In the genomic region with DNA sequence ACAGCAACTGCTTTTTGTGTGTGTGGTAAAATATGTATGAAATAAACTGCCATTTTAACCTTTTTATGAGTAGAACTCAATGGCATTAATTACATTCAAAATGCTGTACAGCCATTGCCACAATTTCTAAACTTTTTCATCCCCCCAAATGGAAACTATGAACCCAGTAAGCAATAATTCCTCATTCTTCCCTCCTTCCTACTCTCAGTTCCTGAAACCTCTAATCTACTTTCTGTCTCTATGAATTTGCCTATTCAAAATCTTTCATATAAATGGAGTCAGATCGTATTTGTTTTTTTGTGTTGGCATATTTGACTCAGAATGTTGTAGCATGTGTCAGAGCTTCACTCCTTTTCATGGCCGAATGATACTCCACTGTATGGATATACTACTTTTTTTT, we compare ENCODE assay signal across 16 cellular contexts. TPM values are rescaled to one million over a fixed set of nuclear protein-coding genes. Genes with fewer than 3 reads are reported as not detected.
DNase-seq lines count a peak whose midpoint lies in the region; ATAC-seq and TF ChIP-seq lines count a peak whose summit lies in the region.
"Had no signal": no experiment of that assay in that cellular context is flagged by ENCODE, and none has a peak within 500 bp of the region (broad histone marks: within the 10 kb centered on the region; RNA-seq: fewer than 3 reads in every experiment).

No MANE protein-coding gene starts in this region.

- no peak for DNase-seq in CD14-positive monocyte (ENCODE audit: low spot score)
- peak; percentile 83 for DNase-seq in NCI-H526 treated with DMSO at 0.1 percent for 48 hours (lab: John Stamatoyannopoulos, UW)
- DNase-seq in activated B cell treated with CpG ODN at 0.5 μM for 24 hours, result no peak
- no peak for DNase-seq in NCI-H510A treated with DMSO at 0.1 percent for 48 hours (lab: John Stamatoyannopoulos, UW)
- no peak for DNase-seq in medulla oblongata (ENCODE audit: extremely low spot score)
- DNase-seq in GM03348 (ENCODE audit: low spot score), result no peak
- DNase-seq: ACHN; CD8-positive, alpha-beta memory T cell; NCI-H1092; NCI-H1694; NCI-H345; NCI-H774; PC-3; T-cell had no signal

- no peak overlapping the region for H3K4me3 ChIP-seq in HEK293 (ENCODE audit: low read depth, low read length)

- H3K9me3 ChIP-seq in HEK293 (ENCODE audit: control insufficient read depth, insufficient read depth, low read depth, low read length), result no peaks in the 10 kb centered on the region

- H3K4me3 Mint-ChIP-seq in CD14-positive monocyte (peak overlapping the region in 1 of 2 donors; percentile 40), activated B cell treated with CpG ODN at 0.5 μM for 24 hours (no peak overlapping the region)
- H3K4me3 Mint-ChIP-seq: CD8-positive, alpha-beta memory T cell had no signal

- peaks cover 0 to 2% (median 0%) of the 10 kb centered on the region in 7 donors for H3K9me3 Mint-ChIP-seq in CD14-positive monocyte
- no peaks in the 10 kb centered on the region for H3K9me3 Mint-ChIP-seq in activated B cell treated with CpG ODN at 0.5 μM for 24 hours
- H3K9me3 Mint-ChIP-seq: CD8-positive, alpha-beta memory T cell; T-cell had no signal

- no peak overlapping the region for H3K27ac ChIP-seq in HEK293 (ENCODE audit: extremely low read depth, low read depth, low read length)

- intact Hi-C loops in CD14-positive monocyte (cut with micrococcal nuclease), result loop anchor here (10.0 kb wide), 2 partner anchors 53 to 173 kb away; partner anchors contain the start of gene FES (in 1 of the 2)
- intact Hi-C loops in activated B cell treated with CpG ODN at 0.5 μM for 24 hours (cut with micrococcal nuclease), result no loop called here

- CTCF ChIA-PET in HEK293 (lab: Yijun Ruan, JAX) (interaction anchor here (0.7 kb wide), 1 partner anchor 23 kb away, joined by 3 read pairs; no protein-coding TSS in a partner anchor), activated B cell treated with CpG ODN at 0.5 μM for 24 hours (lab: Charles Lee) (interaction anchor here (0.7 kb wide), 1 partner anchor 71 kb away, joined by 3 read pairs; no protein-coding TSS in a partner anchor)

- ATAC-seq in activated B cell treated with CpG ODN at 0.5 μM for 24 hours (ENCODE audit: low read depth) (no peak), HG03442 (IDR thresholded peaks at IDR 0.05; ENCODE audit: unreplicated experiment) (no peak)
- ATAC-seq: PC-3, T-cell had no signal

- TF ChIP-seq CTCF in CD14-positive monocyte (IDR thresholded peaks at IDR 0.05) (no peak), HEK293 (tag by site-specific recombination; IDR thresholded peaks at IDR 0.05) (no peak), activated B cell treated with CpG ODN at 0.5 μM for 24 hours (IDR thresholded peaks at IDR 0.05) (no peak)

- peaks cover 0 to 2% (median 0%) of the 10 kb centered on the region in 3 donors for H3K27me3 Mint-ChIP-seq in CD14-positive monocyte (ENCODE audit: low read depth in 3 of 3)
- no peaks in the 10 kb centered on the region for H3K27me3 Mint-ChIP-seq in activated B cell treated with CpG ODN at 0.5 μM for 24 hours
- H3K27me3 Mint-ChIP-seq: T-cell had no signal

- peaks cover 23% of the 10 kb centered on the region for H3K4me1 ChIP-seq in HEK293 (ENCODE audit: control insufficient read depth, insufficient read depth, low read length)

- peaks cover 4 to 8% of the 10 kb centered on the region in 2 donors for H3K36me3 Mint-ChIP-seq in CD14-positive monocyte
- H3K36me3 Mint-ChIP-seq in activated B cell treated with CpG ODN at 0.5 μM for 24 hours (ENCODE audit: low read depth), result peaks cover 1% of the 10 kb centered on the region

- H3K36me3 ChIP-seq in HEK293 (ENCODE audit: control insufficient read depth in 2 of 2, insufficient read depth in 1 of 2, low read length in 2 of 2), result peaks cover 0 to 5% of the 10 kb centered on the region in 2 experiments; a peak in 2 of 3 replicates

- POLR2A ChIA-PET in HEK293 (lab: Yijun Ruan, JAX), result no interaction called here
- POLR2A ChIA-PET in activated B cell treated with CpG ODN at 0.5 μM for 24 hours (lab: Charles Lee), result interaction anchor here (0.7 kb wide), 1 partner anchor 35 kb away, joined by 5 read pairs; no protein-coding TSS in a partner anchor

- peaks cover 24% of the 10 kb centered on the region for H3K4me1 Mint-ChIP-seq in CD14-positive monocyte
- peaks cover 16% of the 10 kb centered on the region for H3K4me1 Mint-ChIP-seq in activated B cell treated with CpG ODN at 0.5 μM for 24 hours

- H3K27ac Mint-ChIP-seq in CD14-positive monocyte (peak overlapping the region in 6 of 7 donors; percentile 5 to 80 (median 42)), activated B cell treated with CpG ODN at 0.5 μM for 24 hours (peak overlapping the region; percentile 27)
- H3K27ac Mint-ChIP-seq: CD8-positive, alpha-beta memory T cell had no signal

TF ChIP-seq in HEK293, 187 proteins besides CTCF, POLR2A, EP300 and RAD21:
- TF ChIP-seq SP3 (tag by site-specific recombination; IDR thresholded peaks at IDR 0.05) (no peak), IKZF3 (tag by site-specific recombination; IDR thresholded peaks at IDR 0.05) (no peak), ZNF146 (tag by site-specific recombination; IDR thresholded peaks at IDR 0.05) (peak; percentile 66)
TF ChIP-seq in HEK293: peak in this region for 1.

RNA-seq across cellular contexts. Expression of gene BLM, which starts 5.3 kb away (rescaled TPM):
- 1 to 10 TPM in 1 of 2 donors, under 1 TPM in 1; 0.69 to 2.3 TPM for polyA plus RNA-seq in CD14-positive monocyte
- 18.2 and 23.4 TPM in 2 replicates for total RNA-seq in activated B cell treated with CpG ODN at 0.5 μM for 24 hours
